Comparison of ENCODE assay signal across 24 cellular contexts in genomic region chr6:85456782-85457181, GRCh38. TPM values are rescaled to one million over a fixed set of nuclear protein-coding genes. Genes with fewer than 3 reads are reported as not detected.
A peak's percentile ranks its signal among the peaks of the same experiment; 100 is the strongest.
DNase-seq lines count a peak whose midpoint lies in the region; ATAC-seq, FAIRE-seq and TF ChIP-seq lines count a peak whose summit lies in the region.
"Had no signal": no experiment of that assay in that cellular context is flagged by ENCODE, and none has a peak within 500 bp of the region (broad histone marks: within the 10 kb centered on the region; RNA-seq: fewer than 3 reads in every experiment).

No MANE protein-coding gene starts in this region.

- no peak for TF ChIP-seq POLR2A in vagina (IDR thresholded peaks at IDR 0.05)

- H3K36me3 ChIP-seq in mammary epithelial cell (ENCODE audit: insufficient read depth, low read length), result peaks cover 9% of the 10 kb centered on the region
- peaks cover 8 to 35% of the 10 kb centered on the region in 2 experiments for H3K36me3 ChIP-seq in keratinocyte (ENCODE audit: control insufficient read depth in 2 of 2, extremely low read depth in 1 of 2, insufficient read depth in 2 of 2, low read length in 2 of 2)
- no peaks in the 10 kb centered on the region for H3K36me3 ChIP-seq in vagina
- H3K36me3 ChIP-seq: esophagus squamous epithelium, left lung had no signal

- H3K4me3 ChIP-seq in mammary epithelial cell (replicated peaks in 1 of 3; ENCODE audit: insufficient read depth in 1 of 3, low read depth in 2 of 3, low read length in 3 of 3), result no peak overlapping the region
- no peak overlapping the region for H3K4me3 ChIP-seq in keratinocyte (ENCODE audit: control insufficient read depth in 2 of 3, extremely low read depth in 1 of 3, insufficient read depth in 2 of 3, low read depth in 1 of 3, low read length in 3 of 3)
- H3K4me3 ChIP-seq in vagina, result no peak overlapping the region
- H3K4me3 ChIP-seq: body of pancreas, esophagus squamous epithelium, left lung, mucosa of descending colon, psoas muscle, smooth muscle cell had no signal

- WGBS in mammary epithelial cell (ENCODE audit: low coverage, missing lambda C conversion rate), result 98% methylated on average over 4 of the region's 4 CpGs

- H2AFZ ChIP-seq in mammary epithelial cell (ENCODE audit: low read depth, low read length) (no peak overlapping the region), keratinocyte (ENCODE audit: control insufficient read depth, low read length) (no peak overlapping the region)

- TF ChIP-seq CTCF in MCF 10A (IDR thresholded peaks at IDR 0.05; ENCODE audit: unreplicated experiment) (no peak), mammary epithelial cell (conservative IDR thresholded peaks at IDR 0.05 in 1 of 2, IDR thresholded peaks at IDR 0.05 in 1 of 2; ENCODE audit: extremely low read depth in 1 of 2, insufficient read depth in 1 of 2, low read depth in 1 of 2, low read length in 2 of 2) (no peak), keratinocyte (optimal IDR thresholded peaks at IDR 0.05 in 1 of 3, IDR thresholded peaks at IDR 0.05 in 1 of 3, conservative IDR thresholded peaks at IDR 0.05 in 1 of 3; ENCODE audit: extremely low read depth in 1 of 3, insufficient read depth in 2 of 3, low read length in 3 of 3) (no peak), vagina (IDR thresholded peaks at IDR 0.05) (no peak)

- H3K4me1 Mint-ChIP-seq in MCF 10A (ENCODE audit: insufficient read depth, unreplicated experiment) (peaks cover 76% of the 10 kb centered on the region), T-cell (peaks cover 68 to 91% (median 75%) of the 10 kb centered on the region in 3 donors)

- no peak for ATAC-seq in T-cell (replicated peaks in 1 of 4)
- ATAC-seq in GM18498 (IDR thresholded peaks at IDR 0.05; ENCODE audit: unreplicated experiment), result no peak
- ATAC-seq: activated naive CD4-positive, alpha-beta T cell treated with anti-CD3 and anti-CD28 coated beads, Interleukin-2, amount 50 U/mL, for 72 hours; body of pancreas; left lung; mucosa of descending colon; PC-3; psoas muscle had no signal

- intact Hi-C loops in MCF 10A (cut with micrococcal nuclease) (no loop called here), mammary epithelial cell (cut with micrococcal nuclease) (no loop called here), vagina (cut with DNase I) (no loop called here)

- no peaks in the 10 kb centered on the region for H3K27me3 Mint-ChIP-seq in MCF 10A (ENCODE audit: insufficient read depth, unreplicated experiment)
- H3K27me3 Mint-ChIP-seq in T-cell, result peaks cover 15 to 23% of the 10 kb centered on the region in 2 donors

- CTCF ChIA-PET in MCF 10A (lab: Yijun Ruan, JAX) (interaction anchor here (0.7 kb wide), 1 partner anchor 26 kb away, joined by 3 read pairs; no protein-coding TSS in a partner anchor), mammary epithelial cell (lab: Charles Lee; ENCODE audit: low non-redundant PET) (no interaction called here), T-cell (lab: Charles Lee) (interaction anchor here in 1 of 2 donors (1.0 kb wide), 1 partner anchor 25 kb away, joined by 3 read pairs; no protein-coding TSS in a partner anchor)

- no peak overlapping the region for H3K27ac ChIP-seq in mammary epithelial cell (ENCODE audit: insufficient read depth, low read depth, low read length)
- no peak overlapping the region for H3K27ac ChIP-seq in keratinocyte (ENCODE audit: control insufficient read depth, insufficient read depth, low read length)
- H3K27ac ChIP-seq in vagina, result peak overlapping the region; percentile 15
- H3K27ac ChIP-seq: body of pancreas, left lung, psoas muscle had no signal

- no peak overlapping the region for H3K4me3 Mint-ChIP-seq in MCF 10A (ENCODE audit: unreplicated experiment)
- H3K4me3 Mint-ChIP-seq in T-cell, result no peak overlapping the region
- H3K4me3 Mint-ChIP-seq: CD4-positive, alpha-beta T cell had no signal

- DNase-seq in MCF 10A (ENCODE audit: unreplicated experiment) (no peak), mammary epithelial cell (no peak), T-cell (no peak), keratinocyte (ENCODE audit: low read depth, low spot score) (no peak), vagina (ENCODE audit: extremely low spot score in 2 of 2) (no peak), RCC 7860 (ENCODE audit: low spot score) (no peak), NCI-H1105 treated with DMSO at 0.1 percent for 48 hours (lab: John Stamatoyannopoulos, UW) (no peak)
- DNase-seq: activated CD4-positive, CD25-positive, alpha-beta regulatory T cell; body of pancreas; CD4-positive, alpha-beta T cell; effector CD8-positive, alpha-beta T cell; esophagus squamous epithelium; left lung; mucosa of descending colon; NCI-H774; PC-3; psoas muscle; stimulated activated CD4-positive, alpha-beta T cell treated with anti-CD3 and anti-CD28 coated beads, Interleukin-2, amount 100 ng/mL, for 48 hours; T1000 had no signal

- no peak for FAIRE-seq in keratinocyte (lab: Jason Lieb, UNC)
- FAIRE-seq in RCC 7860 (lab: Jason Lieb, UNC), result no peak
- FAIRE-seq: H1 had no signal

- dilution Hi-C loops in mammary epithelial cell (cut with HindIII; ENCODE audit: low sequenced_read_pairs) (loop anchor here (5.0 kb wide), 1 partner anchor 94 kb away; no protein-coding TSS in a partner anchor), keratinocyte (cut with MboI; ENCODE audit: extremely low pct_ligation_motif_present, low sequenced_read_pairs) (no loop called here)

- H4K20me1 ChIP-seq in mammary epithelial cell (ENCODE audit: insufficient read depth, low read length) (no peaks in the 10 kb centered on the region), keratinocyte (ENCODE audit: control insufficient read depth, extremely low read depth, insufficient read depth, low read length) (no peaks in the 10 kb centered on the region)

- H3K79me2 ChIP-seq in mammary epithelial cell (ENCODE audit: insufficient read depth, low read length) (peaks cover 96% of the 10 kb centered on the region), keratinocyte (ENCODE audit: control insufficient read depth, insufficient read depth, low read length) (peaks cover 74% of the 10 kb centered on the region)

- H3K9me3 ChIP-seq in mammary epithelial cell (replicated peaks; ENCODE audit: insufficient read depth, low read length) (no peaks in the 10 kb centered on the region), keratinocyte (ENCODE audit: control insufficient read depth, low read depth, low read length) (no peaks in the 10 kb centered on the region), vagina (no peaks in the 10 kb centered on the region)
- H3K9me3 ChIP-seq: body of pancreas, esophagus squamous epithelium, left lung, mucosa of descending colon, psoas muscle had no signal

- BruUV-seq in MCF 10A (replicated peaks; lab: Mats Ljungman, UMichigan), result no TSS peak
- BruUV-seq in mammary epithelial cell (replicated peaks; lab: Mats Ljungman, UMichigan), result no TSS peak

- H3K27me3 ChIP-seq in mammary epithelial cell (ENCODE audit: insufficient read depth, low read length), result no peaks in the 10 kb centered on the region
- H3K27me3 ChIP-seq in keratinocyte (ENCODE audit: control insufficient read depth, extremely low read depth, insufficient read depth, low read length), result no peaks in the 10 kb centered on the region
- H3K27me3 ChIP-seq in vagina, result no peaks in the 10 kb centered on the region
- H3K27me3 ChIP-seq: body of pancreas, esophagus squamous epithelium had no signal

- H3K4me1 ChIP-seq in mammary epithelial cell (ENCODE audit: insufficient read depth, low read length), result peaks cover 78% of the 10 kb centered on the region
- H3K4me1 ChIP-seq in keratinocyte (ENCODE audit: control insufficient read depth, extremely low read depth, insufficient read depth, low read length), result peaks cover 95% of the 10 kb centered on the region
- H3K4me1 ChIP-seq in vagina, result peaks cover 69% of the 10 kb centered on the region
- H3K4me1 ChIP-seq: psoas muscle had no signal

- H3K9me3 Mint-ChIP-seq in MCF 10A (ENCODE audit: unreplicated experiment) (no peaks in the 10 kb centered on the region), T-cell (peaks cover 0 to 4% (median 0%) of the 10 kb centered on the region in 3 donors)
- H3K9me3 Mint-ChIP-seq: activated naive CD4-positive, alpha-beta T cell treated with anti-CD3 and anti-CD28 coated beads, Interleukin-2, amount 50 U/mL, for 72 hours; CD4-positive, alpha-beta T cell; IgD-negative memory B cell had no signal

- no peaks in the 10 kb centered on the region for H3K36me3 Mint-ChIP-seq in MCF 10A (ENCODE audit: insufficient read depth, unreplicated experiment)
- no peaks in the 10 kb centered on the region for H3K36me3 Mint-ChIP-seq in T-cell
- H3K36me3 Mint-ChIP-seq: IgD-negative memory B cell had no signal

- H3K9me1 ChIP-seq in keratinocyte (ENCODE audit: control insufficient read depth, extremely low read depth, insufficient read depth, low read length), result no peaks in the 10 kb centered on the region

- H3K4me2 ChIP-seq in mammary epithelial cell (ENCODE audit: insufficient read depth, low read depth, low read length) (no peak overlapping the region), keratinocyte (ENCODE audit: control insufficient read depth, extremely low read depth, insufficient read depth, low read depth, low read length) (peak overlapping the region; percentile 44)
- H3K4me2 ChIP-seq: smooth muscle cell had no signal

- H3K9ac ChIP-seq in mammary epithelial cell (ENCODE audit: insufficient read depth, low read length) (no peak overlapping the region), keratinocyte (ENCODE audit: control insufficient read depth, extremely low read depth, insufficient read depth, low read length) (no peak overlapping the region)

- H3K27ac Mint-ChIP-seq in MCF 10A (ENCODE audit: low read depth, unreplicated experiment) (peak overlapping the region; percentile 24), T-cell (peak overlapping the region; percentile 40 to 43)
- H3K27ac Mint-ChIP-seq: activated naive CD4-positive, alpha-beta T cell treated with anti-CD3 and anti-CD28 coated beads, Interleukin-2, amount 50 U/mL, for 72 hours; CD4-positive, alpha-beta T cell had no signal

- POLR2A ChIA-PET in MCF 10A (lab: Yijun Ruan, JAX) (interaction anchor here (3.1 kb wide), 1 partner anchor 95 kb away, joined by 16 read pairs; no protein-coding TSS in a partner anchor), T-cell (lab: Charles Lee) (no interaction called here)

- in situ Hi-C loops in mammary epithelial cell (cut with MboI; ENCODE audit: low sequenced_read_pairs in 2 of 2), result no loop called here

RNA-seq across cellular contexts. Expression of gene NT5E, which starts 6.9 kb away (rescaled TPM):
- 112 and 121 TPM in 2 replicates for total RNA-seq in MCF 10A (2022)
- total RNA-seq in mammary epithelial cell, result 100 to 1,000 TPM in 1 of 2 donors, 10 to 100 TPM in 1; 74.2 to 228 TPM
- polyA plus RNA-seq in mammary epithelial cell, result 148 TPM
- polyA minus RNA-seq in mammary epithelial cell, result 174 TPM
- total RNA-seq in T-cell, result 10 to 100 TPM in 3 of 5 donors, 1 to 10 TPM in 2; 8.0 to 18.6 (median 11.0) TPM
- polyA plus RNA-seq in keratinocyte, result 114 to 280 TPM (median 268 TPM) in 3 replicates
- 14.3 TPM for polyA plus RNA-seq in keratinocyte (2011; ENCODE audit: low read depth)
- polyA plus RNA-seq in keratinocyte (2011; cell fraction: cytosol; rRNA removed), result 116 and 207 TPM in 2 replicates
- 173 and 193 TPM in 2 replicates for polyA plus RNA-seq in keratinocyte (2011; cell fraction: nucleus; rRNA removed)
- polyA plus RNA-seq in keratinocyte (2012; ENCODE audit: low replicate concordance), result 33.4 and 214 TPM in 2 replicates
- 118 to 284 TPM (median 138 TPM) in 3 replicates for polyA minus RNA-seq in keratinocyte
- 325 TPM for polyA minus RNA-seq in keratinocyte (2011; cell fraction: cytosol; rRNA and poly(A)+ RNA removed)
- 170 and 250 TPM in 2 replicates for polyA minus RNA-seq in keratinocyte (2011; cell fraction: nucleus; rRNA and poly(A)+ RNA removed)
- total RNA-seq in vagina, result 87.2 TPM
